In the genomic region with DNA sequence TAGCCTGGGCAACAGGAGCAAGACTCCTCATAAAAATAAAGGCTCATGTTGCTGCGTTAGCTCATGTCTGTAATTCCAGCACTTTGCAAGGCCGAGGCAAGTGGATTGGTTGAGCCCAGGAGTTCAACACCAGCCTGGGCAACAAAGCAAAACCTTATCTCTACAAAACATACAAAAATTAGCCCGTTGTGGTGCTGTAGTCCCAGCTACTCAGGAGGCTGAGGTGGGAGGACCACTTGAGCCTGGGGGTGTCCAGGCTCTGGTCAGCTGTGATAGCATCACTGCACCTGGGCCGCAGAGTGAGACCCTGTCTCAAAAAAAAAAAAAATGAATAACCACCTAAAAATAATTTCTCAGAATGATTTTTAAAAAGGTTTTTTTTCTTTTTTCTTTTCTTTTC, we compare ENCODE assay signal across 33 cellular contexts. TPM values are rescaled to one million over a fixed set of nuclear protein-coding genes. Genes with fewer than 3 reads are reported as not detected.
"Had no signal": no experiment of that assay in that cellular context is flagged by ENCODE, and none has a peak within 500 bp of the region (broad histone marks: within the 10 kb centered on the region; RNA-seq: fewer than 3 reads in every experiment).

No MANE protein-coding gene starts in this region.

- H3K4me3 ChIP-seq: MG63 had no signal

- H3K9me3 ChIP-seq: MG63 had no signal

- DNase-seq: Karpas-422, Kasumi-1, MG63, MM.1S, NCI-H1048, NCI-H1092, NCI-H1092 treated with DMSO at 0.1 percent for 48 hours, NCI-H1105, NCI-H1105 treated with DMSO at 0.1 percent for 48 hours, NCI-H1417, NCI-H1417 treated with DMSO at 0.1 percent for 48 hours, NCI-H1436, NCI-H1436 treated with DMSO at 0.1 percent for 48 hours, NCI-H146, NCI-H1694, NCI-H1694 treated with DMSO at 0.1 percent for 48 hours, NCI-H187, NCI-H187 treated with DMSO at 0.1 percent for 48 hours, NCI-H1930, NCI-H2029 treated with DMSO at 0.1 percent for 48 hours, NCI-H2081, NCI-H2081 treated with DMSO at 0.1 percent for 48 hours, NCI-H2107, NCI-H2171, NCI-H2171 treated with DMSO at 0.1 percent for 48 hours, NCI-H2227 treated with DMSO at 0.1 percent for 48 hours, NCI-H226, NCI-H345, NCI-H446, NCI-H446 treated with DMSO at 0.1 percent for 48 hours, NCI-H510A, NCI-H510A treated with DMSO at 0.1 percent for 48 hours had no signal

- H3K27me3 ChIP-seq: MG63 had no signal

RNA-seq across cellular contexts. Expression of a gene that starts 31.9 kb away (rescaled TPM):
- total RNA-seq: NCI-H460 had no signal
